12 cellular contexts compared by ENCODE assay signal in the genomic region with DNA sequence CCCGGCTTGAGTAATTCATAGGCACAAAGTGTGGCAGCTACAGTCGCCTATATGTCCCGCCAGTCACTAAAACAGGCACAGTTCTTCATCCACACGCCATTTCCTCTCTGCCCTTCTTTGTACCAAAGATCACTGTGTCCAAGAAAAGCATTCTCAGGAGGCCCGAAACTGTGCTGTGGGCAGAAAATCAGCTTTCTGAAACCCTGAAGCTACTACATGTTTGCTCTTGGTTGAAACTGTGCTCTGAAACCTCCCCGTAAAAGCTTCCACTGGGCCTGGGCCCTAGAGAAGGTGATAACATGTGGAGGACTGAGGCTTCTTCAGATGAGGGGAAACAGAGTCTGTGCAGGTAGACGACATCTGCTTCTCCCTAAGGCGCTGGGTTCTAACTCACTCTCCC.
A peak's percentile ranks its signal among the peaks of the same experiment; 100 is the strongest.
DNase-seq lines count a peak whose midpoint lies in the region; ATAC-seq and TF ChIP-seq lines count a peak whose summit lies in the region.
"Had no signal": no experiment of that assay in that cellular context is flagged by ENCODE, and none has a peak within 500 bp of the region (broad histone marks: within the 10 kb centered on the region; RNA-seq: fewer than 3 reads in every experiment).

No MANE protein-coding gene starts in this region.

- intact Hi-C loops in transverse colon (cut with DNase I; ENCODE audit: low total_unique reads): no loop called here

- TF ChIP-seq EP300 in transverse colon (IDR thresholded peaks at IDR 0.05; ENCODE audit: low read depth): no peak

- H3K9me3 ChIP-seq in transverse colon: no peaks in the 10 kb centered on the region
- H3K9me3 ChIP-seq: ascending aorta had no signal

- WGBS in transverse colon (ENCODE audit: low coverage in 1 of 2), 2 donors: 80% methylated on average over 7 to 8 of the region's 8 CpGs

- H3K4me3 ChIP-seq in transverse colon: no peak overlapping the region
- H3K4me3 ChIP-seq: ascending aorta had no signal

- in situ Hi-C loops in transverse colon (cut with MboI; ENCODE audit: low pct_ligation_motif_present in 1 of 4, low pct_unique_long_range_greater_than_20kb in 1 of 4, low sequenced_read_pairs in 3 of 4): no loop called here

- ATAC-seq in GM18867 (IDR thresholded peaks at IDR 0.05; ENCODE audit: unreplicated experiment): peak; percentile 95
- ATAC-seq in GM21528 (IDR thresholded peaks at IDR 0.05; ENCODE audit: low FRiP score, unreplicated experiment): peak; percentile 98
- peak; percentile 92 for ATAC-seq in HG03108 (IDR thresholded peaks at IDR 0.05; ENCODE audit: unreplicated experiment)

- peaks cover 0 to 13% (median 5%) of the 10 kb centered on the region in 4 donors for H3K4me1 ChIP-seq in transverse colon

- TF ChIP-seq CTCF in transverse colon (IDR thresholded peaks at IDR 0.05): no peak

- no peak for TF ChIP-seq POLR2A in transverse colon (IDR thresholded peaks at IDR 0.05)

- DNase-seq in islet precursor cell: peak; percentile 32
- DNase-seq in NCI-H446 treated with DMSO at 0.1 percent for 48 hours (lab: John Stamatoyannopoulos, UW): no peak
- no peak for DNase-seq in OCI-M1 (lab: John Stamatoyannopoulos, UW)
- DNase-seq in NCI-H446 (lab: John Stamatoyannopoulos, UW): no peak
- DNase-seq in transverse colon: no peak
- DNase-seq: activated CD4-positive, alpha-beta T cell treated with anti-CD3 and anti-CD28 coated beads, Interleukin-2, amount 50 U/mL, for 4 hours; Calu3; NCI-H1694 had no signal

- no peaks in the 10 kb centered on the region for H3K36me3 ChIP-seq in transverse colon
- H3K36me3 ChIP-seq: ascending aorta had no signal

- no peaks in the 10 kb centered on the region for H3K27me3 ChIP-seq in transverse colon
- H3K27me3 ChIP-seq: ascending aorta had no signal

- H3K27ac ChIP-seq in transverse colon: no peak overlapping the region
